Comparison of ENCODE assay signal across 8 cellular contexts in the genomic region with DNA sequence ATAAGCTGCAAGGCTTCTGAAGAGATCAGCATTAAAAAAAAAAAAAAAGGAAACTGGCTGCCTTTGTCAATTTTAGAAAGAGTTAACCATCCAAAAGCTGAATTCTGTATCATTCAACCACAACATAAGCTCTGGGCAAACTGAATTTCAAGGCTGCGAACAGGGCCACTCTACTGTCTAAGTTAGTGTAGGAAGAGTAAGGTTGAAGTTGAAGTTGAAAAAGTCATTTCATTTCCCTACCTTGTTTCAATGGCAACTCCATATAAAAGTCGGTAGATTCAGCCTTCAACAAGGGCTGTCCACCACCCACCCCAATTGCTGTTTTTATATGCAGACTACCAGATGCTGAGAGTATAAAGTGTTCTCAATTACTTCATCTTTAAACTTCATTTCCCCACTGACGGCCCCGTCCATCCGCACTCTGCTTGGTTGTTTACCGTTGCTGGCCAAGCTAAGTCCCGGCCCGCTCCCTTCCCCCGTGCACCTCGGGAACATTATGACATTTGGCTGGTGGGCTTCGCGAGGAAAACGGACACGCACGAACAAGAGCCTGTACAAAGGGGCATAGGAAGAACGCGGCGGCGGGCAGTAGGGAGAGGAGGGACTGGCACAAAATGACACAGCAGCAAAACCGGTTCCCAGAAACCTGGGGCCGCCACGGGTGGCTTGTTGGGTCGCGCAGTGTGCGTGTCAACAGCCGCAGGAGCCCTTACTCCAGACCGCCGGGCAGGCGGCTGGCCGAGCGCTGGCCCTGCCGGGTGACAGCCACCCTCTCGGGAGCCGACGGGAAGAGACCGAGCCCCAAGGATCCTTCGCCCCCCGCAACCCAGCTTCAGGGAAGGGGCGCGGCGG. TPM values are rescaled to one million over a fixed set of nuclear protein-coding genes. Genes with fewer than 3 reads are reported as not detected.
DNase-seq lines count a peak whose midpoint lies in the region; ATAC-seq and TF ChIP-seq lines count a peak whose summit lies in the region.

No MANE protein-coding gene starts in this region.

- no peak for TF ChIP-seq CTCF in HFF-Myc (IDR thresholded peaks at IDR 0.05; ENCODE audit: low read depth, low read length, missing control alignments)
- TF ChIP-seq CTCF in omental fat pad (IDR thresholded peaks at IDR 0.05): no peak

- intact Hi-C loops in Right ventricle myocardium inferior (cut with DNase I): loop anchor here (2.0 to 10.0 kb wide), 3 partner anchors 111 to 637 kb away; a partner anchor contains a TSS

- ATAC-seq in Right ventricle myocardium inferior (peak; percentile 1), omental fat pad (ENCODE audit: low FRiP score) (peak; percentile 8)

- DNase-seq in NCI-H2227 (lab: John Stamatoyannopoulos, UW; ENCODE audit: unreplicated experiment) (peak; percentile 25), NCI-H2227 treated with DMSO at 0.1 percent for 48 hours (lab: John Stamatoyannopoulos, UW) (no peak), HFF-Myc (ENCODE audit: extremely low read depth, low read depth) (no peak), NCI-H1105 (lab: John Stamatoyannopoulos, UW) (peak; percentile 9), Right ventricle myocardium inferior (ENCODE audit: missing footprints) (peak; percentile 74), omental fat pad (ENCODE audit: low spot score) (no peak), epidermal melanocyte (ENCODE audit: insufficient read length, low spot score) (no peak)
- DNase-seq in activated naive CD4-positive, alpha-beta T cell treated with Interleukin-2 at 50 U/mL for 16 hours: peak; percentile 32

- peak overlapping the region; percentile 82 for H3K4me3 ChIP-seq in HFF-Myc (replicated peaks; ENCODE audit: low read depth, low read length)

RNA-seq across cellular contexts. Expression of a gene that starts 1.4 kb away (rescaled TPM):
- total RNA-seq in Right ventricle myocardium inferior: 7.4 TPM
- total RNA-seq in omental fat pad: 10 to 100 TPM in 1 of 4 donors, 1 to 10 TPM in 3; 5.8 to 13.6 (median 7.7) TPM

RNA-seq across cellular contexts. Expression of a gene that starts 23.0 kb away (rescaled TPM):
- total RNA-seq in Right ventricle myocardium inferior (50.4 TPM), omental fat pad (10 to 100 TPM; 30.3 to 47.1 (median 39.1) TPM)

Comparison
In these comparisons a context has a peak if more than half of its experiments do, and no peak if none do; other contexts are left out.
1. DNase-seq: peak in NCI-H2227 (single experiment), NCI-H1105 (single experiment), activated naive CD4-positive, alpha-beta T cell treated with Interleukin-2 at 50 U/mL for 16 hours (single experiment) and Right ventricle myocardium inferior (single experiment); none in NCI-H2227 treated with DMSO at 0.1 percent for 48 hours (single experiment), HFF-Myc (single experiment), omental fat pad (single experiment) and epidermal melanocyte (single experiment).